ENCODE assay signal across 20 cellular contexts in genomic region chr20:54263266-54263665, GRCh38.
"Had no signal": no experiment of that assay in that cellular context is flagged by ENCODE, and none has a peak within 500 bp of the region (broad histone marks: within the 10 kb centered on the region; RNA-seq: fewer than 3 reads in every experiment).

No MANE protein-coding gene starts in this region.

- H3K4me3 ChIP-seq: SJCRH30 had no signal

- FAIRE-seq: RCC 7860 had no signal

- H3K4me1 ChIP-seq: SJCRH30 had no signal

- DNase-seq: KBM-7, NCI-H1092, NCI-H1105 treated with DMSO at 0.1 percent for 48 hours, NCI-H1417 treated with DMSO at 0.1 percent for 48 hours, NCI-H146, NCI-H1694 treated with DMSO at 0.1 percent for 48 hours, NCI-H1930, NCI-H2081, NCI-H2171, NCI-H226, NCI-H446, NCI-H510A, NCI-H524 treated with DMSO at 0.1 percent for 48 hours, NCI-H69, NCI-H774, SHP77 treated with DMSO at 0.1 percent for 48 hours, SJCRH30 had no signal

- H3K36me3 ChIP-seq: SJCRH30 had no signal

- H3K27ac ChIP-seq: HL-60, RWPE1, SJCRH30 had no signal
